In genomic region chr7:130909161-130909836, GRCh38 we compare ENCODE assay signal across 8 cellular contexts.
DNase-seq lines count a peak whose midpoint lies in the region; ATAC-seq and TF ChIP-seq lines count a peak whose summit lies in the region.

No MANE protein-coding gene starts in this region.

- no peak for TF ChIP-seq POLR2A in uterus (IDR thresholded peaks at IDR 0.05)

- no peak for ATAC-seq in GM18861 (IDR thresholded peaks at IDR 0.05; ENCODE audit: unreplicated experiment)
- no peak for ATAC-seq in GM18868 (IDR thresholded peaks at IDR 0.05; ENCODE audit: unreplicated experiment)

- no peaks in the 10 kb centered on the region for H3K27me3 Mint-ChIP-seq in activated T-helper 1 cell treated with anti-CD3 and anti-CD28 coated beads, Interleukin-12 subunit alpha, Interleukin-12 subunit beta, Interleukin-2, Interleukin-4 antibody, amounts not matched to agents 30 ng/mL and 10 ng/mL and 1 ng/mL, durations not matched to agents 14 hours and 24 hours and 36 hours (ENCODE audit: insufficient read depth)
- H3K27me3 Mint-ChIP-seq in immature natural killer cell (ENCODE audit: low read depth in 3 of 3), result peaks cover 4 to 37% (median 16%) of the 10 kb centered on the region in 3 donors

- no peaks in the 10 kb centered on the region for H3K27me3 ChIP-seq in uterus

- peak overlapping the region; percentile 11 to 97 for H3K27ac ChIP-seq in uterus

- TF ChIP-seq CTCF in uterus (IDR thresholded peaks at IDR 0.05), result no peak

- no peaks in the 10 kb centered on the region for H3K9me3 Mint-ChIP-seq in activated T-helper 1 cell treated with anti-CD3 and anti-CD28 coated beads, Interleukin-12 subunit alpha, Interleukin-12 subunit beta, Interleukin-2, Interleukin-4 antibody, amounts not matched to agents 30 ng/mL and 10 ng/mL and 1 ng/mL, durations not matched to agents 14 hours and 24 hours and 36 hours
- no peaks in the 10 kb centered on the region for H3K9me3 Mint-ChIP-seq in immature natural killer cell

- no peaks in the 10 kb centered on the region for H3K36me3 ChIP-seq in uterus

- peaks cover 54% of the 10 kb centered on the region for H3K36me3 Mint-ChIP-seq in activated T-helper 1 cell treated with anti-CD3 and anti-CD28 coated beads, Interleukin-12 subunit alpha, Interleukin-12 subunit beta, Interleukin-2, Interleukin-4 antibody, amounts not matched to agents 30 ng/mL and 10 ng/mL and 1 ng/mL, durations not matched to agents 14 hours and 24 hours and 36 hours (ENCODE audit: low read depth)
- H3K36me3 Mint-ChIP-seq in immature natural killer cell, result peaks cover 0 to 4% (median 0%) of the 10 kb centered on the region in 3 donors

- peak; percentile 44 for DNase-seq in stimulated activated CD4-positive, alpha-beta T cell treated with anti-CD3 and anti-CD28 coated beads, Interleukin-15, amount 100 ng/mL, for 24 hours
- DNase-seq in stimulated activated CD4-positive, alpha-beta T cell treated with anti-CD3 and anti-CD28 coated beads, Interleukin-12 subunit alpha, Interleukin-12 subunit beta, amount 100 ng/mL, for 4 hours, result no peak
- no peak for DNase-seq in activated T-helper 1 cell treated with anti-CD3 and anti-CD28 coated beads, Interleukin-12 subunit alpha, Interleukin-12 subunit beta, Interleukin-2, Interleukin-4 antibody, amounts not matched to agents 30 ng/mL and 10 ng/mL and 1 ng/mL, durations not matched to agents 14 hours and 24 hours and 36 hours (ENCODE audit: low spot score)
- DNase-seq in immature natural killer cell (no peak), uterus (no peak), NCI-H345 (lab: John Stamatoyannopoulos, UW) (no peak)

- H3K4me3 ChIP-seq in uterus, result no peak overlapping the region

- no peaks in the 10 kb centered on the region for H3K9me3 ChIP-seq in uterus

- peaks cover 6 to 7% of the 10 kb centered on the region in 2 donors for H3K4me1 ChIP-seq in uterus

- intact Hi-C loops in activated T-helper 1 cell treated with anti-CD3 and anti-CD28 coated beads, Interleukin-12 subunit alpha, Interleukin-12 subunit beta, Interleukin-2, Interleukin-4 antibody, amounts not matched to agents 30 ng/mL and 10 ng/mL and 1 ng/mL, durations not matched to agents 14 hours and 24 hours and 36 hours (cut with micrococcal nuclease), result no loop called here
- intact Hi-C loops in uterus (cut with DNase I; ENCODE audit: low total_unique reads), result loop anchor here (10.0 kb wide), 1 partner anchor 86 kb away; no protein-coding TSS in a partner anchor

- peaks cover 81% of the 10 kb centered on the region for H3K4me1 Mint-ChIP-seq in activated T-helper 1 cell treated with anti-CD3 and anti-CD28 coated beads, Interleukin-12 subunit alpha, Interleukin-12 subunit beta, Interleukin-2, Interleukin-4 antibody, amounts not matched to agents 30 ng/mL and 10 ng/mL and 1 ng/mL, durations not matched to agents 14 hours and 24 hours and 36 hours (ENCODE audit: low read depth)
- H3K4me1 Mint-ChIP-seq in immature natural killer cell, result peaks cover 65 to 80% of the 10 kb centered on the region in 2 donors

- H3K4me3 Mint-ChIP-seq in activated T-helper 1 cell treated with anti-CD3 and anti-CD28 coated beads, Interleukin-12 subunit alpha, Interleukin-12 subunit beta, Interleukin-2, Interleukin-4 antibody, amounts not matched to agents 30 ng/mL and 10 ng/mL and 1 ng/mL, durations not matched to agents 14 hours and 24 hours and 36 hours, result peak overlapping the region; percentile 77
- peak overlapping the region in 3 of 5 donors; percentile 5 to 42 (median 21) for H3K4me3 Mint-ChIP-seq in immature natural killer cell

- peak overlapping the region; percentile 92 for H3K27ac Mint-ChIP-seq in activated T-helper 1 cell treated with anti-CD3 and anti-CD28 coated beads, Interleukin-12 subunit alpha, Interleukin-12 subunit beta, Interleukin-2, Interleukin-4 antibody, amounts not matched to agents 30 ng/mL and 10 ng/mL and 1 ng/mL, durations not matched to agents 14 hours and 24 hours and 36 hours
- H3K27ac Mint-ChIP-seq in immature natural killer cell, result peak overlapping the region in 4 of 6 donors; percentile 12 to 65 (median 52)
